In genomic region chr16:88686439-88687253, GRCh38 we compare ENCODE assay signal across 1 cellular context.
TF ChIP-seq lines count a peak whose summit lies in the region.

SNAI3 (minus strand) TSS chr16:88686507; CDS start chr16:88686406, 101 bp downstream.

TF ChIP-seq in HepG2, 621 proteins besides CTCF, POLR2A, EP300 and RAD21 (continued from another document and continues in another):
- TF ChIP-seq MLXIP (CRISPR knock-in tag; IDR thresholded peaks at IDR 0.05; ENCODE audit: borderline replicate concordance) (no peak), E2F2 (CRISPR knock-in tag; IDR thresholded peaks at IDR 0.05; ENCODE audit: borderline replicate concordance) (0 out of 2 replicates have a peak, but pooled peaks have one; percentile 30), ZNF710 (CRISPR knock-in tag; IDR thresholded peaks at IDR 0.05; ENCODE audit: borderline replicate concordance) (no peak), ZMAT5 (CRISPR knock-in tag; IDR thresholded peaks at IDR 0.05; ENCODE audit: borderline replicate concordance, low read depth) (no peak), ZNF619 (CRISPR knock-in tag; IDR thresholded peaks at IDR 0.05) (peak; percentile 69; the same call in 1 of the 2 replicates), TRIM22 (IDR thresholded peaks at IDR 0.05) (no peak), ZSCAN22 (CRISPR knock-in tag; IDR thresholded peaks at IDR 0.05) (peak; percentile 15; the same call in 1 of the 2 replicates), KLF9 (CRISPR knock-in tag; IDR thresholded peaks at IDR 0.05; ENCODE audit: low read depth) (no peak), MTF2 (CRISPR knock-in tag; IDR thresholded peaks at IDR 0.05; ENCODE audit: borderline replicate concordance) (0 out of 2 replicates have a peak, but pooled peaks have one; percentile 36), MYNN (CRISPR knock-in tag; IDR thresholded peaks at IDR 0.05; ENCODE audit: low read depth) (no peak), ARID5B (CRISPR knock-in tag; IDR thresholded peaks at IDR 0.05) (no peak), CAMTA2 (CRISPR knock-in tag; IDR thresholded peaks at IDR 0.05; ENCODE audit: borderline replicate concordance) (peak; percentile 96), U2AF2 (IDR thresholded peaks at IDR 0.05; ENCODE audit: low read depth, low read length) (no peak), SRSF4 (IDR thresholded peaks at IDR 0.05; ENCODE audit: low read depth, low read length, poor library complexity, severe bottlenecking) (no peak), ZNF740 (CRISPR knock-in tag; IDR thresholded peaks at IDR 0.05) (peak; percentile 55; the same call in 1 of the 2 replicates), PAWR (CRISPR knock-in tag; IDR thresholded peaks at IDR 0.05; ENCODE audit: borderline replicate concordance) (no peak), MTERF4 (CRISPR knock-in tag; IDR thresholded peaks at IDR 0.05) (no peak), ARID2 (CRISPR knock-in tag; IDR thresholded peaks at IDR 0.05; ENCODE audit: borderline replicate concordance) (no peak), ZNF24 (IDR thresholded peaks at IDR 0.05) (no peak), REL (CRISPR knock-in tag; conservative IDR thresholded peaks at IDR 0.05) (no peak), RFX3 (CRISPR knock-in tag; IDR thresholded peaks at IDR 0.05) (no peak), ZNF775 (CRISPR knock-in tag; IDR thresholded peaks at IDR 0.05; ENCODE audit: borderline replicate concordance) (no peak), SIN3B (IDR thresholded peaks at IDR 0.05; ENCODE audit: low read length) (no peak), ZBTB4 (CRISPR knock-in tag; IDR thresholded peaks at IDR 0.05; ENCODE audit: borderline replicate concordance) (no peak), JUNB (CRISPR knock-in tag; IDR thresholded peaks at IDR 0.05; ENCODE audit: borderline replicate concordance) (no peak), ZNF660 (CRISPR knock-in tag; IDR thresholded peaks at IDR 0.05; ENCODE audit: borderline replicate concordance, low read depth) (no peak), PRDM10 (CRISPR knock-in tag; IDR thresholded peaks at IDR 0.05; ENCODE audit: low read depth) (no peak)
